Comparison of ENCODE assay signal across 8 cellular contexts in genomic region chr16:2048116-2048543, GRCh38. TPM values are rescaled to one million over a fixed set of nuclear protein-coding genes. Genes with fewer than 3 reads are reported as not detected.
DNase-seq lines count a peak whose midpoint lies in the region; ATAC-seq lines count a peak whose summit lies in the region.

No MANE protein-coding gene starts in this region.

- H3K27ac ChIP-seq in iPS DF 6.9 (ENCODE audit: low read length): no peak overlapping the region

- H3K9me3 Mint-ChIP-seq in activated CD4-positive, alpha-beta T cell treated with anti-CD3 and anti-CD28 coated beads, Interleukin-2, amount 10 ng/mL, durations not matched to agents 24 days and 14 days: no peaks in the 10 kb centered on the region
- no peaks in the 10 kb centered on the region for H3K9me3 Mint-ChIP-seq in stimulated activated naive B cell treated with anti-CD40 and anti-IgM and Interleukin-4, amounts not matched to agents 10 μg/mL and 1 μg/mL and 100 μg/mL, for 72 hours

- intact Hi-C loops in activated CD4-positive, alpha-beta T cell treated with anti-CD3 and anti-CD28 coated beads, Interleukin-2, amount 10 ng/mL, durations not matched to agents 24 days and 14 days (cut with micrococcal nuclease): loop anchor here (5.0 kb wide), 1 partner anchor 56 kb away; no protein-coding TSS in a partner anchor

- H3K4me3 ChIP-seq in iPS DF 6.9 (ENCODE audit: low read length): peak overlapping the region; percentile 72; the same call in 1 of the 2 replicates

- H3K27ac Mint-ChIP-seq in activated CD4-positive, alpha-beta T cell treated with anti-CD3 and anti-CD28 coated beads, Interleukin-2, amount 10 ng/mL, durations not matched to agents 24 days and 14 days: peak overlapping the region; percentile 56
- H3K27ac Mint-ChIP-seq in stimulated activated naive B cell treated with anti-CD40 and anti-IgM and Interleukin-4, amounts not matched to agents 10 μg/mL and 1 μg/mL and 100 μg/mL, for 72 hours: peak overlapping the region; percentile 85

- peaks cover 15% of the 10 kb centered on the region for H3K36me3 Mint-ChIP-seq in activated CD4-positive, alpha-beta T cell treated with anti-CD3 and anti-CD28 coated beads, Interleukin-2, amount 10 ng/mL, durations not matched to agents 24 days and 14 days (ENCODE audit: low read depth)
- peaks cover 14 to 21% of the 10 kb centered on the region in 2 donors for H3K36me3 Mint-ChIP-seq in stimulated activated naive B cell treated with anti-CD40 and anti-IgM and Interleukin-4, amounts not matched to agents 10 μg/mL and 1 μg/mL and 100 μg/mL, for 72 hours

- ATAC-seq in stimulated activated naive B cell treated with anti-CD40 and anti-IgM and Interleukin-4, amounts not matched to agents 10 μg/mL and 1 μg/mL and 100 μg/mL, for 72 hours (replicated peaks): peak; percentile 22 to 27

- no peaks in the 10 kb centered on the region for H3K27me3 Mint-ChIP-seq in activated CD4-positive, alpha-beta T cell treated with anti-CD3 and anti-CD28 coated beads, Interleukin-2, amount 10 ng/mL, durations not matched to agents 24 days and 14 days
- H3K27me3 Mint-ChIP-seq in stimulated activated naive B cell treated with anti-CD40 and anti-IgM and Interleukin-4, amounts not matched to agents 10 μg/mL and 1 μg/mL and 100 μg/mL, for 72 hours: no peaks in the 10 kb centered on the region

- no peak for DNase-seq in activated CD4-positive, alpha-beta T cell treated with anti-CD3 and anti-CD28 coated beads, Interleukin-2, amount 10 ng/mL, durations not matched to agents 24 days and 14 days
- DNase-seq in activated CD4-positive, alpha-beta T cell treated with anti-CD3 and anti-CD28 coated beads, Interleukin-2, amount 50 U/mL, for 1 hour: no peak
- DNase-seq in activated CD4-positive, alpha-beta T cell treated with anti-CD3 and anti-CD28 coated beads, Interleukin-2, amount 50 U/mL, for 48 hours: peak; percentile 25 to 29
- DNase-seq in iPS DF 6.9 (ENCODE audit: low read depth, low spot score) (no peak), mesenteric fat pad (ENCODE audit: low spot score) (no peak), NCI-H526 treated with DMSO at 0.1 percent for 48 hours (lab: John Stamatoyannopoulos, UW) (no peak)
- no peak for DNase-seq in stimulated activated naive B cell treated with anti-CD40 and anti-IgM and Interleukin-4, amounts not matched to agents 10 μg/mL and 1 μg/mL and 100 μg/mL, for 72 hours
- no peak for DNase-seq in effector CD8-positive, alpha-beta T cell (lab: John Stamatoyannopoulos, UW)

- peaks cover 14% of the 10 kb centered on the region for H3K4me1 Mint-ChIP-seq in activated CD4-positive, alpha-beta T cell treated with anti-CD3 and anti-CD28 coated beads, Interleukin-2, amount 10 ng/mL, durations not matched to agents 24 days and 14 days
- H3K4me1 Mint-ChIP-seq in stimulated activated naive B cell treated with anti-CD40 and anti-IgM and Interleukin-4, amounts not matched to agents 10 μg/mL and 1 μg/mL and 100 μg/mL, for 72 hours: peaks cover 21 to 36% of the 10 kb centered on the region in 2 donors

- no peaks in the 10 kb centered on the region for H3K27me3 ChIP-seq in iPS DF 6.9 (ENCODE audit: control insufficient read depth, insufficient read depth, low read length)

- no peaks in the 10 kb centered on the region for H3K36me3 ChIP-seq in iPS DF 6.9 (ENCODE audit: control insufficient read depth, insufficient read depth, low read length)

- peak overlapping the region; percentile 92 for H3K4me3 Mint-ChIP-seq in activated CD4-positive, alpha-beta T cell treated with anti-CD3 and anti-CD28 coated beads, Interleukin-2, amount 10 ng/mL, durations not matched to agents 24 days and 14 days
- H3K4me3 Mint-ChIP-seq in stimulated activated naive B cell treated with anti-CD40 and anti-IgM and Interleukin-4, amounts not matched to agents 10 μg/mL and 1 μg/mL and 100 μg/mL, for 72 hours: peak overlapping the region; percentile 93 to 95

- no CpG with 5 or more reads among the region's 30 CpGs for WGBS in iPS DF 6.9 (ENCODE audit: insufficient coverage, insufficient read length)

- no peaks in the 10 kb centered on the region for H3K9me3 ChIP-seq in iPS DF 6.9 (ENCODE audit: control insufficient read depth, insufficient read depth, low read length)

- H3K4me1 ChIP-seq in iPS DF 6.9 (ENCODE audit: control insufficient read depth, insufficient read depth, low read length): peaks cover 2% of the 10 kb centered on the region; the same call in 1 of the 2 replicates

RNA-seq across cellular contexts. Expression of gene TSC2, which starts 0.3 kb away (rescaled TPM):
- 98.8 and 99.8 TPM in 2 replicates for total RNA-seq in activated CD4-positive, alpha-beta T cell treated with anti-CD3 and anti-CD28 coated beads, Interleukin-2, amount 10 ng/mL, durations not matched to agents 24 days and 14 days
- total RNA-seq in mesenteric fat pad: 88.3 TPM

RNA-seq across cellular contexts. Expression of gene NTHL1, which starts 0.5 kb away (rescaled TPM):
- total RNA-seq in activated CD4-positive, alpha-beta T cell treated with anti-CD3 and anti-CD28 coated beads, Interleukin-2, amount 10 ng/mL, durations not matched to agents 24 days and 14 days: 50.3 and 57.7 TPM in 2 replicates
- 9.9 TPM for total RNA-seq in mesenteric fat pad

RNA-seq across cellular contexts. Expression of gene NHERF2, which starts 21.4 kb away (rescaled TPM):
- 1.3 and 1.8 TPM in 2 replicates for total RNA-seq in activated CD4-positive, alpha-beta T cell treated with anti-CD3 and anti-CD28 coated beads, Interleukin-2, amount 10 ng/mL, durations not matched to agents 24 days and 14 days
- 238 TPM for total RNA-seq in mesenteric fat pad

RNA-seq across cellular contexts. Expression of gene NPW, which starts 28.5 kb away (rescaled TPM):
- total RNA-seq in activated CD4-positive, alpha-beta T cell treated with anti-CD3 and anti-CD28 coated beads, Interleukin-2, amount 10 ng/mL, durations not matched to agents 24 days and 14 days: 6.9 and 7.0 TPM in 2 replicates
- 0.58 TPM for total RNA-seq in mesenteric fat pad

RNA-seq across cellular contexts. Expression of gene ZNF598, which starts 38.5 kb away (rescaled TPM):
- total RNA-seq in activated CD4-positive, alpha-beta T cell treated with anti-CD3 and anti-CD28 coated beads, Interleukin-2, amount 10 ng/mL, durations not matched to agents 24 days and 14 days: 93.9 and 99.0 TPM in 2 replicates
- total RNA-seq in mesenteric fat pad: 50.5 TPM

Comparison
In these comparisons a context has a peak if more than half of its experiments do, and no peak if none do; other contexts are left out.
1. DNase-seq: peak in activated CD4-positive, alpha-beta T cell treated with anti-CD3 and anti-CD28 coated beads, Interleukin-2, amount 50 U/mL, for 48 hours (2 of 2); none in activated CD4-positive, alpha-beta T cell treated with anti-CD3 and anti-CD28 coated beads, Interleukin-2, amount 10 ng/mL, durations not matched to agents 24 days and 14 days (single experiment), activated CD4-positive, alpha-beta T cell treated with anti-CD3 and anti-CD28 coated beads, Interleukin-2, amount 50 U/mL, for 1 hour (single experiment), iPS DF 6.9 (single experiment), stimulated activated naive B cell treated with anti-CD40 and anti-IgM and Interleukin-4, amounts not matched to agents 10 μg/mL and 1 μg/mL and 100 μg/mL, for 72 hours (single experiment), mesenteric fat pad (single experiment), effector CD8-positive, alpha-beta T cell (single experiment) and NCI-H526 treated with DMSO at 0.1 percent for 48 hours (single experiment).
2. RNA of gene NHERF2, which starts 21.4 kb away (total RNA-seq): 238 TPM in mesenteric fat pad (single experiment); 1.3 to 1.8 TPM in activated CD4-positive, alpha-beta T cell treated with anti-CD3 and anti-CD28 coated beads, Interleukin-2, amount 10 ng/mL, durations not matched to agents 24 days and 14 days; every median in the first group is over 10 times any median in the second.